Comparison of ENCODE assay signal across 1 cellular context in genomic region chr13:95301947-95302386, GRCh38.
TF ChIP-seq lines count a peak whose summit lies in the region.

No MANE protein-coding gene starts in this region.

TF ChIP-seq in A549, 52 proteins besides CTCF, POLR2A, EP300 and RAD21 (continued from another document):
- no peak for TF ChIP-seq BCL3 (IDR thresholded peaks at IDR 0.05)
- TF ChIP-seq RARB (CRISPR knock-in tag; IDR thresholded peaks at IDR 0.05), result no peak
- no peak for TF ChIP-seq FOSB (CRISPR knock-in tag; IDR thresholded peaks at IDR 0.05)
- no peak for TF ChIP-seq SREBF2 (IDR thresholded peaks at IDR 0.05)
- TF ChIP-seq ZC3H11A (IDR thresholded peaks at IDR 0.05), result no peak
